ENCODE assay signal across 12 cellular contexts in the genomic region with DNA sequence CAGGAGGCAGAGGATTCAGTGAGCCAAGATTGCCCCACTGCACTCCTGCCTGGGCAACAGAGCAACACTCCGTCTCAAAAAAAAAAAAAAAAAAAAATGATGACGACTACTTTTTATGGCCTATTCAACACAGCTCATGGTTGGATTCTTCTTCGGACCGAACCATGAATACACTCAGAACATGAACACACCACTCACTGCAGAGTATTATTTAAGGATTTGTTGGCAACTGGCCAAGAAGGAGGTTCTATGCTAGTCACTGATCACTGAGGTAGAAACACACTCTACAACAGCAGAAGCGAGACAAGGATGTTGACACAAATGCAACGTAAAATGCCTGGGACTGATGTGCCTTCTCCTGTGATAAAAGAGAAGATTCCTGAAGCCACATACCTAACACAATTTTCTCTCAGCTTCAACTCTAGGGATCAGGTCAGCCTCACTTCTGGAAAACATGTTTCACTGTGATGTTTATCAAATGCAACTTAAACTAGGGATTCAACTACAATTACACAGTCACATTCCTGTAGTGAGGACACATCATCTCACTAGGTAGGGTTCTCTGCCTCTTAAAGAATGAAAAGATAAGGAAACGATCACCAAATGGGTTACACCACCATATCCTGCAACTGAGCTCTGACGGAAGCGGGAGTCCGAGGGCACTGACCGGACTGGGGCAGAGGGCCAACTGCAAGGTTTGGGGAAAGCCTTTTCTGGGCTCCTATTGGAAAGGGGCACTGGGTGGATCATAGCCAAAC.
DNase-seq lines count a peak whose midpoint lies in the region; ATAC-seq and TF ChIP-seq lines count a peak whose summit lies in the region.
"Had no signal": no experiment of that assay in that cellular context is flagged by ENCODE, and none has a peak within 500 bp of the region (broad histone marks: within the 10 kb centered on the region; RNA-seq: fewer than 3 reads in every experiment).

No MANE protein-coding gene starts in this region.

- H3K9me3 Mint-ChIP-seq in endodermal cell, result no peaks in the 10 kb centered on the region
- H3K9me3 Mint-ChIP-seq: nephron had no signal

- peaks cover 27% of the 10 kb centered on the region for H3K4me1 Mint-ChIP-seq in endodermal cell

- 96% methylated on average over 7 to 10 of the region's 11 CpGs for WGBS in endodermal cell (ENCODE audit: insufficient coverage in 1 of 2, insufficient read length in 1 of 2), 2 experiments

- H3K9ac ChIP-seq in endodermal cell (ENCODE audit: extremely low read depth, low read length, poor library complexity, severe bottlenecking), result no peak overlapping the region

- no peak for ATAC-seq in GM21528 (IDR thresholded peaks at IDR 0.05; ENCODE audit: low FRiP score, unreplicated experiment)

- peaks cover 2% of the 10 kb centered on the region for H3K4me1 ChIP-seq in endodermal cell (ENCODE audit: control insufficient read depth, insufficient read depth, low read length)
- H3K4me1 ChIP-seq in neutrophil (ENCODE audit: control insufficient read depth in 1 of 2, insufficient read depth in 1 of 2, low read depth in 1 of 2, low read length in 1 of 2), result peaks cover 88 to 94% of the 10 kb centered on the region in 2 experiments

- H3K27me3 ChIP-seq in endodermal cell (ENCODE audit: control insufficient read depth, insufficient read depth, low read length, poor library complexity, severe bottlenecking), result no peaks in the 10 kb centered on the region
- no peaks in the 10 kb centered on the region for H3K27me3 ChIP-seq in neutrophil

- DNase-seq in NCI-H2171 treated with DMSO at 0.1 percent for 48 hours (lab: John Stamatoyannopoulos, UW) (peak; percentile 25), NCI-H2171 (lab: John Stamatoyannopoulos, UW) (no peak), NCI-H1105 (lab: John Stamatoyannopoulos, UW) (peak; percentile 12), endodermal cell (no peak), NCI-H1092 (lab: John Stamatoyannopoulos, UW) (no peak)
- DNase-seq in stimulated activated naive CD4-positive, alpha-beta T cell treated with Interleukin-2 at 50 U/mL for 16 hours (lab: John Stamatoyannopoulos, UW), result no peak
- DNase-seq: cerebellar nuclear complex; NCI-H1930; stimulated activated CD4-positive, alpha-beta T cell treated with anti-CD3 and anti-CD28 coated beads, Interleukin-1b, Interleukin-23, amount 100 ng/mL, for 48 hours had no signal

- H3K9me3 ChIP-seq in endodermal cell (ENCODE audit: control insufficient read depth, low read length) (no peaks in the 10 kb centered on the region), neutrophil (no peaks in the 10 kb centered on the region)

- H3K36me3 ChIP-seq in endodermal cell (ENCODE audit: control insufficient read depth, insufficient read depth, low read length), result no peaks in the 10 kb centered on the region
- H3K36me3 ChIP-seq in neutrophil, result peaks cover 14% of the 10 kb centered on the region

- peak overlapping the region; percentile 11 for H3K27ac Mint-ChIP-seq in endodermal cell

- H3K4me3 Mint-ChIP-seq in endodermal cell, result no peak overlapping the region
- H3K4me3 Mint-ChIP-seq: nephron had no signal

- H3K4me3 ChIP-seq in endodermal cell (ENCODE audit: low read length), result no peak overlapping the region
- H3K4me3 ChIP-seq in neutrophil (ENCODE audit: low read depth in 1 of 2, low read length in 1 of 2), result peak overlapping the region; percentile 22 to 37

- no peaks in the 10 kb centered on the region for H3K27me3 Mint-ChIP-seq in endodermal cell (ENCODE audit: insufficient read depth)

- H3K27ac ChIP-seq in endodermal cell (ENCODE audit: low read depth, low read length) (no peak overlapping the region), neutrophil (peak overlapping the region; percentile 75)

- H3K36me3 Mint-ChIP-seq in endodermal cell (ENCODE audit: low read depth), result peaks cover 2% of the 10 kb centered on the region

- TF ChIP-seq CTCF in endodermal cell (conservative IDR thresholded peaks at IDR 0.05) (no peak), neutrophil (IDR thresholded peaks at IDR 0.05) (no peak)

Comparison
In these comparisons a context has a peak if more than half of its experiments do, and no peak if none do; other contexts are left out.
1. DNase-seq: peak in NCI-H2171 treated with DMSO at 0.1 percent for 48 hours (single experiment) and NCI-H1105 (single experiment); none in NCI-H2171 (single experiment), endodermal cell (single experiment), NCI-H1092 (single experiment) and stimulated activated naive CD4-positive, alpha-beta T cell treated with Interleukin-2 at 50 U/mL for 16 hours (single experiment).